ENCODE assay signal across 2 cellular contexts in genomic region chr12:131785763-131786330, GRCh38.
TF ChIP-seq lines count a peak whose summit lies in the region.

No MANE protein-coding gene starts in this region.

TF ChIP-seq in GM12891, 5 proteins besides CTCF, POLR2A, EP300 and RAD21 (continued from another document):
- no peak for TF ChIP-seq POLR2AphosphoS5 (IDR thresholded peaks at IDR 0.05; ENCODE audit: low read depth, low read length)
- TF ChIP-seq SPI1 (IDR thresholded peaks at IDR 0.05; ENCODE audit: low read depth, low read length): no peak
- no peak for TF ChIP-seq PAX5 (IDR thresholded peaks at IDR 0.05; ENCODE audit: insufficient read depth, low read length, severe bottlenecking)
- TF ChIP-seq TAF1 (IDR thresholded peaks at IDR 0.05; ENCODE audit: low read depth, low read length): no peak
TF ChIP-seq in GM12891: peak in this region for 0.

TF ChIP-seq in H1, 55 proteins besides CTCF, POLR2A, EP300 and RAD21 (continued from another document):
- TF ChIP-seq HDAC6 (IDR thresholded peaks at IDR 0.05; ENCODE audit: low read depth, low read length): no peak
- no peak for TF ChIP-seq CHD1 (IDR thresholded peaks at IDR 0.05; ENCODE audit: low read depth, low read length)
- TF ChIP-seq SIX5 (IDR thresholded peaks at IDR 0.05; ENCODE audit: low read depth, low read length): no peak
- no peak for TF ChIP-seq CHD7 (IDR thresholded peaks at IDR 0.05; ENCODE audit: insufficient replicate concordance, low read length)
- TF ChIP-seq NRF1 (IDR thresholded peaks at IDR 0.05; ENCODE audit: low read depth, low read length): no peak
- TF ChIP-seq CREB1 (IDR thresholded peaks at IDR 0.05): no peak
- no peak for TF ChIP-seq KDM1A (IDR thresholded peaks at IDR 0.05; ENCODE audit: borderline replicate concordance, low read length)
- TF ChIP-seq CTBP2 (IDR thresholded peaks at IDR 0.05; ENCODE audit: borderline replicate concordance, insufficient read depth, insufficient read length, low read length): no peak
- no peak for TF ChIP-seq TAF1 (IDR thresholded peaks at IDR 0.05; ENCODE audit: low read depth, low read length)
- TF ChIP-seq KDM4A (IDR thresholded peaks at IDR 0.05; ENCODE audit: low read depth, low read length, severe bottlenecking): no peak
- TF ChIP-seq RFX5 (IDR thresholded peaks at IDR 0.05; ENCODE audit: borderline replicate concordance, low read depth, low read length): no peak
- no peak for TF ChIP-seq ATF2 (IDR thresholded peaks at IDR 0.05; ENCODE audit: low read length)
- TF ChIP-seq SIRT6 (IDR thresholded peaks at IDR 0.05; ENCODE audit: low read length): no peak
- TF ChIP-seq JUND (IDR thresholded peaks at IDR 0.05; ENCODE audit: low read length): no peak
- no peak for TF ChIP-seq SIN3A (conservative IDR thresholded peaks at IDR 0.05 in 1 of 2, IDR thresholded peaks at IDR 0.05 in 1 of 2; ENCODE audit: low read depth in 1 of 2, low read length in 2 of 2)
- TF ChIP-seq JUN (IDR thresholded peaks at IDR 0.05; ENCODE audit: low read depth, low read length): no peak
- no peak for TF ChIP-seq TCF12 (IDR thresholded peaks at IDR 0.05; ENCODE audit: low read depth, low read length)
- no peak for TF ChIP-seq USF2 (IDR thresholded peaks at IDR 0.05; ENCODE audit: low read length)
- TF ChIP-seq CEBPB (IDR thresholded peaks at IDR 0.05; ENCODE audit: low read depth, low read length): no peak
